ENCODE assay signal across 18 cellular contexts in genomic region chr5:126052120-126052519, GRCh38.
"Had no signal": no experiment of that assay in that cellular context is flagged by ENCODE, and none has a peak within 500 bp of the region (broad histone marks: within the 10 kb centered on the region; RNA-seq: fewer than 3 reads in every experiment).

No MANE protein-coding gene starts in this region.

- H3K4me3 ChIP-seq: dorsolateral prefrontal cortex, neural progenitor cell, ovary, sigmoid colon, thoracic aorta, upper lobe of right lung had no signal

- H3K4me1 Mint-ChIP-seq: activated naive CD8-positive, alpha-beta T cell treated with anti-CD3 and anti-CD28 coated beads, Interleukin-2, amount 10 ng/mL, durations not matched to agents 7 days and 5 days; stimulated activated effector memory CD8-positive, alpha-beta T cell treated with anti-CD3 and anti-CD28 coated beads, Interleukin-12 subunit alpha, Interleukin-12 subunit beta, amount 100 ng/mL, for 72 hours; T-cell had no signal

- H3K36me3 ChIP-seq: neural progenitor cell, ovary, sigmoid colon, thoracic aorta, upper lobe of right lung had no signal

- H3K4me1 ChIP-seq: foreskin keratinocyte, sigmoid colon, upper lobe of right lung had no signal

- ATAC-seq: activated CD8-positive, alpha-beta T cell treated with anti-CD3 and anti-CD28 coated beads, Interleukin-2, amount 10 ng/mL, durations not matched to agents 7 days and 5 days; esophagus mucosa; foreskin keratinocyte; stimulated activated effector memory CD8-positive, alpha-beta T cell treated with anti-CD3 and anti-CD28 coated beads, Interleukin-12 subunit alpha, Interleukin-12 subunit beta, amount 100 ng/mL, for 72 hours; T-cell; upper lobe of right lung had no signal

- H3K27me3 ChIP-seq: dorsolateral prefrontal cortex, foreskin keratinocyte, neural progenitor cell, ovary, sigmoid colon, upper lobe of right lung had no signal

- H3K36me3 Mint-ChIP-seq: activated naive CD8-positive, alpha-beta T cell treated with anti-CD3 and anti-CD28 coated beads, Interleukin-2, amount 10 ng/mL, durations not matched to agents 7 days and 5 days; mesothelial cell of epicardium; neural progenitor cell; stimulated activated effector memory CD8-positive, alpha-beta T cell treated with anti-CD3 and anti-CD28 coated beads, Interleukin-12 subunit alpha, Interleukin-12 subunit beta, amount 100 ng/mL, for 72 hours; T-cell had no signal

- H2AFZ ChIP-seq: neural progenitor cell had no signal

- H3K27ac ChIP-seq: dorsolateral prefrontal cortex, foreskin keratinocyte, neural progenitor cell, ovary, sigmoid colon, thoracic aorta, upper lobe of right lung, VCaP had no signal

- H3K9ac ChIP-seq: neural progenitor cell had no signal

- H3K9me3 ChIP-seq: ovary, sigmoid colon, thoracic aorta, upper lobe of right lung had no signal

- H3K27me3 Mint-ChIP-seq: activated naive CD8-positive, alpha-beta T cell treated with anti-CD3 and anti-CD28 coated beads, Interleukin-2, amount 10 ng/mL, durations not matched to agents 7 days and 5 days; T-cell had no signal

- H3K4me3 Mint-ChIP-seq: activated CD8-positive, alpha-beta T cell treated with anti-CD3 and anti-CD28 coated beads, Interleukin-2, amount 10 ng/mL, durations not matched to agents 7 days and 5 days; activated naive CD8-positive, alpha-beta T cell treated with anti-CD3 and anti-CD28 coated beads, Interleukin-2, amount 10 ng/mL, durations not matched to agents 7 days and 5 days; mesothelial cell of epicardium; neural progenitor cell; stimulated activated effector memory CD8-positive, alpha-beta T cell treated with anti-CD3 and anti-CD28 coated beads, Interleukin-12 subunit alpha, Interleukin-12 subunit beta, amount 100 ng/mL, for 72 hours; T-cell had no signal

- H3K4me2 ChIP-seq: neural progenitor cell had no signal

- H3K27ac Mint-ChIP-seq: activated CD8-positive, alpha-beta T cell treated with anti-CD3 and anti-CD28 coated beads, Interleukin-2, amount 10 ng/mL, durations not matched to agents 7 days and 5 days; activated naive CD8-positive, alpha-beta T cell treated with anti-CD3 and anti-CD28 coated beads, Interleukin-2, amount 10 ng/mL, durations not matched to agents 7 days and 5 days; mesothelial cell of epicardium; neural progenitor cell; stimulated activated effector memory CD8-positive, alpha-beta T cell treated with anti-CD3 and anti-CD28 coated beads, Interleukin-12 subunit alpha, Interleukin-12 subunit beta, amount 100 ng/mL, for 72 hours; T-cell had no signal

- DNase-seq: activated CD8-positive, alpha-beta memory T cell treated with anti-CD3 and anti-CD28 coated beads, Interleukin-2, amount 50 U/mL, for 4 hours; activated CD8-positive, alpha-beta T cell treated with anti-CD3 and anti-CD28 coated beads, Interleukin-2, amount 10 ng/mL, durations not matched to agents 7 days and 5 days; activated naive CD8-positive, alpha-beta T cell treated with anti-CD3 and anti-CD28 coated beads, Interleukin-2, amount 10 ng/mL, durations not matched to agents 7 days and 5 days; aorta; dorsolateral prefrontal cortex; ovary; sigmoid colon; stimulated activated CD4-positive, alpha-beta T cell treated with anti-CD3 and anti-CD28 coated beads, Interleukin-12 subunit alpha, Interleukin-12 subunit beta, amount 100 ng/mL, for 4 hours; stimulated activated CD4-positive, alpha-beta T cell treated with anti-CD3 and anti-CD28 coated beads, Interleukin-2, amount 100 ng/mL, for 24 hours; T-cell; upper lobe of right lung had no signal
